In the genomic region with DNA sequence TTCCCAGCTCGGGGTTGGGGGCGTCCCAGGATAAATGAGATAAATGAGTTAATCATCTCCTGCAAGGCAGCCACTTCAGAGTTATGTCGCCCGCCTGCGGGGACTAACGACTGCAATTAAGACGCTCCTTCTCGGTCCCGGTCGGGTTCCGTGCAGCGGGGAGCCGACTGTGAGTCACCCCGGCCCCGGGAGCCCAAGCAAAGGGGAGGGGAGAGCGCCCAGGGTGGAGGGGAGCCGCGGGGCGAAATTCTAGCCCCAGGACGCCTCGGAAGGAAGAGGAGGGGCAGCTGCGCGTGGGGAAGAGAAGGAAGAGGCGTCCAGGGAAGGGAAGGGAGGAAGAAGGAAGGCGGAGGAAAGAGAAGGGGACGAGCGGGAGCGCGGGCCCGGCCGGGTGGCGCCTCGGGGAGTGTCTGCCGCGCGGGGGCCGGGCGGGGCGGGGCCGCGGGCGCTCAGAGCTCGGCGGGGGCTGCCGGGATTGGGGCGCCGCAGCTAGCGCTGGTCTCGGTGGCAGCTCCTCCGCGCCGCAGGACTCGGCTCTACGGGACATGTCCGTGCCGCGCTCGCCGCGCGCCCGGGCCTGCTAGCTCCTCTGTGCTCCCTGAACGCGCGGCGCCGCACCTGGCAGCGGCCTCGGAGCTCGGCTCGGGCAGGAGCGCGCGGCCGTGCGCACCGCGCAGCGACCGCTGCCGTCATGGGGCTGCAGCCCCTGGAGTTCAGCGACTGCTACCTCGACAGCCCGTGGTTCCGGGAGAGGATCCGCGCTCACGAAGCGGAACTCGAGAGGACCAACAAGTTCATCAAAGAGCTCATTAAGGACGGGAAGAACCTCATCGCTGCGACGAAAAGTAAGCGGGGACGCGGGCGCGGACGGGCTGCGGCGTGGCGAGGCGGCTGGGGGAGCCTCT, we compare ENCODE assay signal across 8 cellular contexts. TPM values are rescaled to one million over a fixed set of nuclear protein-coding genes. Genes with fewer than 3 reads are reported as not detected.
A peak's percentile ranks its signal among the peaks of the same experiment; 100 is the strongest.
DNase-seq lines count a peak whose midpoint lies in the region; ATAC-seq and TF ChIP-seq lines count a peak whose summit lies in the region.

A gene with protein sequence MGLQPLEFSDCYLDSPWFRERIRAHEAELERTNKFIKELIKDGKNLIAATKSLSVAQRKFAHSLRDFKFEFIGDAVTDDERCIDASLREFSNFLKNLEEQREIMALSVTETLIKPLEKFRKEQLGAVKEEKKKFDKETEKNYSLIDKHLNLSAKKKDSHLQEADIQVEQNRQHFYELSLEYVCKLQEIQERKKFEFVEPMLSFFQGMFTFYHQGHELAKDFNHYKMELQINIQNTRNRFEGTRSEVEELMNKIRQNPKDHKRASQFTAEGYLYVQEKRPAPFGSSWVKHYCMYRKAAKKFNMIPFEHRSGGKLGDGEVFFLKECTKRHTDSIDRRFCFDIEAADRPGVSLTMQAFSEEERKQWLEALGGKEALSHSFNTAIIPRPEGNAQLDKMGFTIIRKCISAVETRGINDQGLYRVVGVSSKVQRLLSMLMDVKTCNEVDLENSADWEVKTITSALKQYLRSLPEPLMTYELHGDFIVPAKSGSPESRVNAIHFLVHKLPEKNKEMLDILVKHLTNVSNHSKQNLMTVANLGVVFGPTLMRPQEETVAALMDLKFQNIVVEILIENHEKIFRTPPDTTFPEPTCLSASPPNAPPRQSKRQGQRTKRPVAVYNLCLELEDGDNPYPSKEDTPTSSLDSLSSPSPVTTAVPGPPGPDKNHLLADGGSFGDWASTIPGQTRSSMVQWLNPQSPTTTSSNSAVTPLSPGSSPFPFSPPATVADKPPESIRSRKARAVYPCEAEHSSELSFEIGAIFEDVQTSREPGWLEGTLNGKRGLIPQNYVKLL (plus strand): TSS at position 478 of the 905 bp plus-strand sequence. CDS start 214 bp downstream, at position 692.

- H3K27me3 Mint-ChIP-seq in activated naive CD4-positive, alpha-beta T cell treated with anti-CD3 and anti-CD28 coated beads for 36 hours (ENCODE audit: low read depth) = peaks cover 8% of the 10 kb centered on the region
- H3K27me3 Mint-ChIP-seq in osteocyte (ENCODE audit: unreplicated experiment) = no peaks in the 10 kb centered on the region

- TF ChIP-seq EP300 in gastroesophageal sphincter (IDR thresholded peaks at IDR 0.05) = no peak

- DNase-seq in SJCRH30 = peak; percentile 83 to 87
- DNase-seq in activated naive CD4-positive, alpha-beta T cell treated with anti-CD3 and anti-CD28 coated beads for 36 hours = peak; percentile 72
- peak; percentile 90 for DNase-seq in osteocyte (ENCODE audit: extremely low spot score, unreplicated experiment)
- peak; percentile 37 for DNase-seq in thoracic aorta (ENCODE audit: low spot score)

- peak; percentile 50 for ATAC-seq in HG03378 (IDR thresholded peaks at IDR 0.05; ENCODE audit: unreplicated experiment)
- ATAC-seq in gastroesophageal sphincter = peak; percentile 90
- ATAC-seq in thoracic aorta (ENCODE audit: insufficient number of reproducible peaks, low FRiP score, low read depth) = peak; percentile 72

- WGBS in gastroesophageal sphincter (ENCODE audit: low coverage in 1 of 2), 2 donors = 0 to 2% methylated on average over 16 to 21 of the region's 104 CpGs

- H3K27me3 ChIP-seq in BLaER1 treated with 17β-estradiol and CSF1 and Interleukin-3, amounts not matched to agents 10 nM and 100 nM = peaks cover 0 to 10% (median 0%) of the 10 kb centered on the region in 11 experiments; a peak in 7 of 22 replicates
- H3K27me3 ChIP-seq in SJCRH30 (no peaks in the 10 kb centered on the region), gastroesophageal sphincter (no peaks in the 10 kb centered on the region), thoracic aorta (replicated peaks; ENCODE audit: insufficient read depth) (no peaks in the 10 kb centered on the region)

- no peaks in the 10 kb centered on the region for H3K36me3 Mint-ChIP-seq in activated naive CD4-positive, alpha-beta T cell treated with anti-CD3 and anti-CD28 coated beads for 36 hours (ENCODE audit: low read depth)
- H3K36me3 Mint-ChIP-seq in osteocyte (ENCODE audit: unreplicated experiment) = peaks cover 6% of the 10 kb centered on the region

- H3K4me3 ChIP-seq in BLaER1 treated with 17β-estradiol and CSF1 and Interleukin-3, amounts not matched to agents 10 nM and 100 nM = peak within 1 kb of the TSS; percentile 77 to 91 (median 84)
- H3K4me3 ChIP-seq in SJCRH30 = peak within 1 kb of the TSS; percentile 95
- peak within 1 kb of the TSS; percentile 74 to 85 for H3K4me3 ChIP-seq in gastroesophageal sphincter
- peak within 1 kb of the TSS; percentile 94 for H3K4me3 ChIP-seq in thoracic aorta

- H3K27ac ChIP-seq in BLaER1 treated with 17β-estradiol and CSF1 and Interleukin-3, amounts not matched to agents 10 nM and 100 nM = peak within 1 kb of the TSS; percentile 59 to 79 (median 70)
- peak within 1 kb of the TSS; percentile 91 for H3K27ac ChIP-seq in SJCRH30
- peak within 1 kb of the TSS; percentile 80 to 97 (median 94) for H3K27ac ChIP-seq in gastroesophageal sphincter
- peak within 1 kb of the TSS; percentile 85 to 90 for H3K27ac ChIP-seq in thoracic aorta

- H3K9me3 Mint-ChIP-seq in activated naive CD4-positive, alpha-beta T cell treated with anti-CD3 and anti-CD28 coated beads for 36 hours = no peaks in the 10 kb centered on the region
- H3K9me3 Mint-ChIP-seq in osteocyte (ENCODE audit: unreplicated experiment) = no peaks in the 10 kb centered on the region

- TF ChIP-seq CTCF in gastroesophageal sphincter (IDR thresholded peaks at IDR 0.05) = peak in 1 of 4 experiments; percentile 5
- TF ChIP-seq CTCF in osteocyte (IDR thresholded peaks at IDR 0.05) = no peak
- no peak for TF ChIP-seq CTCF in thoracic aorta (IDR thresholded peaks at IDR 0.05)

- peaks cover 6 to 37% (median 24%) of the 10 kb centered on the region in 11 experiments; a peak in 18 of 22 replicates for H4K20me1 ChIP-seq in BLaER1 treated with 17β-estradiol and CSF1 and Interleukin-3, amounts not matched to agents 10 nM and 100 nM

- intact Hi-C loops in activated naive CD4-positive, alpha-beta T cell treated with anti-CD3 and anti-CD28 coated beads for 36 hours (cut with micrococcal nuclease) = loop anchor here (1.0 to 5.0 kb wide), 7 partner anchors 48 to 710 kb away; a partner anchor contains a TSS

- peak within 1 kb of the TSS; percentile 59 for H3K27ac Mint-ChIP-seq in activated naive CD4-positive, alpha-beta T cell treated with anti-CD3 and anti-CD28 coated beads for 36 hours
- peak within 1 kb of the TSS; percentile 90 for H3K27ac Mint-ChIP-seq in osteocyte (ENCODE audit: unreplicated experiment)

- peak within 1 kb of the TSS; percentile 85 to 98 (median 91) for H3K4me2 ChIP-seq in BLaER1 treated with 17β-estradiol and CSF1 and Interleukin-3, amounts not matched to agents 10 nM and 100 nM

- TF ChIP-seq POLR2A in GM19193 (IDR thresholded peaks at IDR 0.05; ENCODE audit: extremely low read depth, insufficient read depth, insufficient read length) (peak; percentile 79), gastroesophageal sphincter (IDR thresholded peaks at IDR 0.05) (peak; percentile 84 to 86)

- H3K4me3 Mint-ChIP-seq in activated naive CD4-positive, alpha-beta T cell treated with anti-CD3 and anti-CD28 coated beads for 36 hours = peak within 1 kb of the TSS; percentile 85
- H3K4me3 Mint-ChIP-seq in osteocyte (ENCODE audit: unreplicated experiment) = peak within 1 kb of the TSS; percentile 94

- H3K36me3 ChIP-seq in BLaER1 treated with 17β-estradiol and CSF1 and Interleukin-3, amounts not matched to agents 10 nM and 100 nM = no peaks in the 10 kb centered on the region
- no peaks in the 10 kb centered on the region for H3K36me3 ChIP-seq in SJCRH30
- H3K36me3 ChIP-seq in gastroesophageal sphincter = no peaks in the 10 kb centered on the region
- H3K36me3 ChIP-seq in thoracic aorta = no peaks in the 10 kb centered on the region

- H3K4me1 ChIP-seq in BLaER1 treated with 17β-estradiol and CSF1 and Interleukin-3, amounts not matched to agents 10 nM and 100 nM = peaks cover 11 to 48% (median 25%) of the 10 kb centered on the region in 10 experiments
- H3K4me1 ChIP-seq in SJCRH30 (peaks cover 2% of the 10 kb centered on the region; the same call in 1 of the 2 replicates), gastroesophageal sphincter (peaks cover 0 to 26% (median 0%) of the 10 kb centered on the region in 3 donors), thoracic aorta (ENCODE audit: control insufficient read depth in 1 of 2, low read depth in 2 of 2) (peaks cover 5 to 17% of the 10 kb centered on the region in 2 donors)

- peak within 1 kb of the TSS; percentile 70 to 88 (median 84) for H3K9ac ChIP-seq in BLaER1 treated with 17β-estradiol and CSF1 and Interleukin-3, amounts not matched to agents 10 nM and 100 nM

- peaks cover 34% of the 10 kb centered on the region for H3K4me1 Mint-ChIP-seq in activated naive CD4-positive, alpha-beta T cell treated with anti-CD3 and anti-CD28 coated beads for 36 hours (ENCODE audit: low read depth)
- peaks cover 41% of the 10 kb centered on the region for H3K4me1 Mint-ChIP-seq in osteocyte (ENCODE audit: unreplicated experiment)

- CTCF ChIA-PET in activated naive CD4-positive, alpha-beta T cell treated with anti-CD3 and anti-CD28 coated beads for 36 hours (lab: Charles Lee) = interaction anchor here (0.8 to 8.0 kb wide), 6 partner anchors 8 to 447 kb away, joined by 3 to 57 read pairs (median 4); a partner anchor contains a TSS

- no peaks in the 10 kb centered on the region for H3K9me3 ChIP-seq in BLaER1 treated with 17β-estradiol and CSF1 and Interleukin-3, amounts not matched to agents 10 nM and 100 nM (replicated peaks in 1 of 11)
- H3K9me3 ChIP-seq in SJCRH30 (replicated peaks) (no peaks in the 10 kb centered on the region), gastroesophageal sphincter (no peaks in the 10 kb centered on the region), thoracic aorta (no peaks in the 10 kb centered on the region)

RNA-seq across cellular contexts. Expression of the gene that starts here (rescaled TPM):
- 19.9 and 25.0 TPM in 2 replicates for total RNA-seq in SJCRH30 (2014; rRNA removed; shearing (Covaris generic))
- 1 to 10 TPM; 3.6 to 3.8 TPM for total RNA-seq in activated naive CD4-positive, alpha-beta T cell treated with anti-CD3 and anti-CD28 coated beads for 36 hours
- total RNA-seq in gastroesophageal sphincter (100 to 1,000 TPM; 153 to 404 (median 215) TPM), osteocyte (121 and 126 TPM in 2 replicates), thoracic aorta (100 to 1,000 TPM; 195 to 211 TPM)

Comparison
In these comparisons a context has a peak if more than half of its experiments do, and no peak if none do; other contexts are left out.
1. Peak in every context shown above with its lines: DNase-seq, ATAC-seq, H3K4me3 ChIP-seq and H3K27ac ChIP-seq.
2. DNase-seq: peak in every context shown above with its lines; median percentile 90 in osteocyte; 85 in SJCRH30; 72 in activated naive CD4-positive, alpha-beta T cell treated with anti-CD3 and anti-CD28 coated beads for 36 hours; 37 in thoracic aorta.